1 cellular context compared by ENCODE assay signal in genomic region chr17:14332331-14332730, GRCh38.
A peak's percentile ranks its signal among the peaks of the same experiment; 100 is the strongest.
TF ChIP-seq lines count a peak whose summit lies in the region.

No MANE protein-coding gene starts in this region.

TF ChIP-seq in liver, 16 proteins besides CTCF, POLR2A, EP300 and RAD21 (continued from another document):
- TF ChIP-seq REST (IDR thresholded peaks at IDR 0.05) (no peak), FOXA2 (IDR thresholded peaks at IDR 0.05) (no peak), MAX (IDR thresholded peaks at IDR 0.05) (no peak), RXRA (IDR thresholded peaks at IDR 0.05) (no peak), JUND (IDR thresholded peaks at IDR 0.05) (no peak), HNF4A (conservative IDR thresholded peaks at IDR 0.05) (peak in 1 of 2 donors; percentile 5), FOXA1 (IDR thresholded peaks at IDR 0.05) (no peak), SP1 (IDR thresholded peaks at IDR 0.05) (no peak), TAF1 (conservative IDR thresholded peaks at IDR 0.05) (no peak), GABPA (IDR thresholded peaks at IDR 0.05 in 1 of 2, conservative IDR thresholded peaks at IDR 0.05 in 1 of 2) (no peak)
